1 cellular context compared by ENCODE assay signal in the genomic region with DNA sequence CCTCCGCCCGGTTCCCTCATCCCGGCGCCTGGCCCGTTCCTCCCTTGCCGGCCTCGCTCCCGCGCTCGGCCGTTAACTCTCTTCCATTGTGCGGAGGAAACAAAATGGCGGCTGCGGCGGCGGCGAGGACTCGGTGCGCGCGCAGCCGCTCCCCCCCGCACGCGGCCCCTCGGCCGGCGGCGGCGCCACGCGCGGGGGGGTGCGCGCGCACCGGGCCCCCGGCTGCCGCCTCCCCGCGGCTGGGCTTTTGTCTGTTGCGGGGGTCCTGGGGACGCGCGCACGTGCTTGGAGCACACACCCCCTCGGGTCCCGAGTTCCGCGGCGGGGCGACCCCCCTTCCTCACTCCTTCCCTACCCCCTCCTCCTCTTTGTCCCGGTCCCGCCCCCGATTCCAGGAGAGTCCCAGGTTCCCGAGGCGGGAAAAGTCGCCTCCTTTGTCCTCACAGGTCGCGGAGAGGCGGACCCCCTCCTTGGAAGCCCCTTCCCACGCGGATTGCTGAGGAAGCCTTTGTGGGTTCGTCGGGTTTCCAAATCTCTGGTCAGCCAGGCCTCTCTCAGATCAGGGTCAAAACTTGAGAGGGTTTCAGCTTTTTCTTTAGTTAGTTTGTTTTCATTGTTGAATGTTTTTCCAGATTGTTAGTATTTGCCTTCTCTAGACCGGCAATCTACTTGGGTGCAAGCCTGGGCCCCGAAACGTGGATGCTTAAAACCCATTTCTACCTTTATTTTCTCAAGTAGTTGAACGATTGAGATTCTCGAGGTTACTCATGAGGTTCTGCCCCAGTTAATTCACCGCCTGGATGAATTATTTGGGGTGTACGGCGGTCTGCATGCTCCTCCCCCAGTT.
A peak's percentile ranks its signal among the peaks of the same experiment; 100 is the strongest.
TF ChIP-seq lines count a peak whose summit lies in the region.

No MANE protein-coding gene starts in this region.

TF ChIP-seq in HepG2, 621 proteins besides CTCF, POLR2A, EP300 and RAD21 (continued from another document):
- TF ChIP-seq, protein P1, sequence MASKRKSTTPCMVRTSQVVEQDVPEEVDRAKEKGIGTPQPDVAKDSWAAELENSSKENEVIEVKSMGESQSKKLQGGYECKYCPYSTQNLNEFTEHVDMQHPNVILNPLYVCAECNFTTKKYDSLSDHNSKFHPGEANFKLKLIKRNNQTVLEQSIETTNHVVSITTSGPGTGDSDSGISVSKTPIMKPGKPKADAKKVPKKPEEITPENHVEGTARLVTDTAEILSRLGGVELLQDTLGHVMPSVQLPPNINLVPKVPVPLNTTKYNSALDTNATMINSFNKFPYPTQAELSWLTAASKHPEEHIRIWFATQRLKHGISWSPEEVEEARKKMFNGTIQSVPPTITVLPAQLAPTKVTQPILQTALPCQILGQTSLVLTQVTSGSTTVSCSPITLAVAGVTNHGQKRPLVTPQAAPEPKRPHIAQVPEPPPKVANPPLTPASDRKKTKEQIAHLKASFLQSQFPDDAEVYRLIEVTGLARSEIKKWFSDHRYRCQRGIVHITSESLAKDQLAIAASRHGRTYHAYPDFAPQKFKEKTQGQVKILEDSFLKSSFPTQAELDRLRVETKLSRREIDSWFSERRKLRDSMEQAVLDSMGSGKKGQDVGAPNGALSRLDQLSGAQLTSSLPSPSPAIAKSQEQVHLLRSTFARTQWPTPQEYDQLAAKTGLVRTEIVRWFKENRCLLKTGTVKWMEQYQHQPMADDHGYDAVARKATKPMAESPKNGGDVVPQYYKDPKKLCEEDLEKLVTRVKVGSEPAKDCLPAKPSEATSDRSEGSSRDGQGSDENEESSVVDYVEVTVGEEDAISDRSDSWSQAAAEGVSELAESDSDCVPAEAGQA (IDR thresholded peaks at IDR 0.05; ENCODE audit: low read depth): no peak
- TF ChIP-seq, protein P1 (CRISPR knock-in tag; IDR thresholded peaks at IDR 0.05; ENCODE audit: borderline replicate concordance): no peak
- TF ChIP-seq, protein P2, sequence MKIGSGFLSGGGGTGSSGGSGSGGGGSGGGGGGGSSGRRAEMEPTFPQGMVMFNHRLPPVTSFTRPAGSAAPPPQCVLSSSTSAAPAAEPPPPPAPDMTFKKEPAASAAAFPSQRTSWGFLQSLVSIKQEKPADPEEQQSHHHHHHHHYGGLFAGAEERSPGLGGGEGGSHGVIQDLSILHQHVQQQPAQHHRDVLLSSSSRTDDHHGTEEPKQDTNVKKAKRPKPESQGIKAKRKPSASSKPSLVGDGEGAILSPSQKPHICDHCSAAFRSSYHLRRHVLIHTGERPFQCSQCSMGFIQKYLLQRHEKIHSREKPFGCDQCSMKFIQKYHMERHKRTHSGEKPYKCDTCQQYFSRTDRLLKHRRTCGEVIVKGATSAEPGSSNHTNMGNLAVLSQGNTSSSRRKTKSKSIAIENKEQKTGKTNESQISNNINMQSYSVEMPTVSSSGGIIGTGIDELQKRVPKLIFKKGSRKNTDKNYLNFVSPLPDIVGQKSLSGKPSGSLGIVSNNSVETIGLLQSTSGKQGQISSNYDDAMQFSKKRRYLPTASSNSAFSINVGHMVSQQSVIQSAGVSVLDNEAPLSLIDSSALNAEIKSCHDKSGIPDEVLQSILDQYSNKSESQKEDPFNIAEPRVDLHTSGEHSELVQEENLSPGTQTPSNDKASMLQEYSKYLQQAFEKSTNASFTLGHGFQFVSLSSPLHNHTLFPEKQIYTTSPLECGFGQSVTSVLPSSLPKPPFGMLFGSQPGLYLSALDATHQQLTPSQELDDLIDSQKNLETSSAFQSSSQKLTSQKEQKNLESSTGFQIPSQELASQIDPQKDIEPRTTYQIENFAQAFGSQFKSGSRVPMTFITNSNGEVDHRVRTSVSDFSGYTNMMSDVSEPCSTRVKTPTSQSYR (CRISPR knock-in tag; IDR thresholded peaks at IDR 0.05; ENCODE audit: borderline replicate concordance): no peak; the same call in 1 of the 2 replicates
- TF ChIP-seq RBM22 (optimal IDR thresholded peaks at IDR 0.05; ENCODE audit: low read length) (no peak), ZNF761 (CRISPR knock-in tag; conservative IDR thresholded peaks at IDR 0.05) (no peak), MLLT10 (CRISPR knock-in tag; IDR thresholded peaks at IDR 0.05) (no peak), ZNF674 (CRISPR knock-in tag; IDR thresholded peaks at IDR 0.05; ENCODE audit: low read depth) (no peak), KLF11 (CRISPR knock-in tag; IDR thresholded peaks at IDR 0.05) (no peak), BHLHE40 (IDR thresholded peaks at IDR 0.05; ENCODE audit: low read length) (peak; percentile 31; the same call in 1 of the 2 replicates)
- TF ChIP-seq, protein P3, sequence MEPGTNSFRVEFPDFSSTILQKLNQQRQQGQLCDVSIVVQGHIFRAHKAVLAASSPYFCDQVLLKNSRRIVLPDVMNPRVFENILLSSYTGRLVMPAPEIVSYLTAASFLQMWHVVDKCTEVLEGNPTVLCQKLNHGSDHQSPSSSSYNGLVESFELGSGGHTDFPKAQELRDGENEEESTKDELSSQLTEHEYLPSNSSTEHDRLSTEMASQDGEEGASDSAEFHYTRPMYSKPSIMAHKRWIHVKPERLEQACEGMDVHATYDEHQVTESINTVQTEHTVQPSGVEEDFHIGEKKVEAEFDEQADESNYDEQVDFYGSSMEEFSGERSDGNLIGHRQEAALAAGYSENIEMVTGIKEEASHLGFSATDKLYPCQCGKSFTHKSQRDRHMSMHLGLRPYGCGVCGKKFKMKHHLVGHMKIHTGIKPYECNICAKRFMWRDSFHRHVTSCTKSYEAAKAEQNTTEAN (CRISPR knock-in tag; conservative IDR thresholded peaks at IDR 0.05): no peak
